Comparison of ENCODE assay signal across 11 cellular contexts in the genomic region with DNA sequence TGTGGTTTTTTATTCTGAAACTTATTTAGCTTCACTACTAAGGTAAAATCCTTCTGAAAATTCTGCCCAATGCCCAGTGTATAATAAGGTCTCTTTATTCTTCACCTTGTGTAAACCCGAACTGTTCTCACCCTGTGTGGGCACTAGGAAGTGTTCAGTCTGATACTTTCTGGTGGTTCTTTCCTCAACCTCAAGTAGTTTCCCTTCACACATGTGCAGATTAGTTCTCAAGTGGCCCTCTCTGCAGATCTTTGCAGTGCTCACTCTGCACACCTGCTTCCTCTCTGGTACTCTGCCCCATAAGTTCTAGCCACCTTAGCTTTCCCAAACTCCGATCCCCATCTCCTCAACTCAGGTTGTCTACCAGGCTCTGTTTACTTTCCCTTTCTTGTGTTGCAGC.
DNase-seq lines count a peak whose midpoint lies in the region; ATAC-seq lines count a peak whose summit lies in the region.
"Had no signal": no experiment of that assay in that cellular context is flagged by ENCODE, and none has a peak within 500 bp of the region (broad histone marks: within the 10 kb centered on the region; RNA-seq: fewer than 3 reads in every experiment).

No MANE protein-coding gene starts in this region.

- H3K27ac ChIP-seq in Karpas-422 (ENCODE audit: low read length) = no peak overlapping the region
- H3K27ac ChIP-seq: 22Rv1 had no signal

- H3K27me3 Mint-ChIP-seq in immature natural killer cell (ENCODE audit: low read depth in 3 of 3) = peaks cover 0 to 4% (median 2%) of the 10 kb centered on the region in 3 donors
- H3K27me3 Mint-ChIP-seq: T-cell had no signal

- no peaks in the 10 kb centered on the region for H3K9me3 Mint-ChIP-seq in immature natural killer cell
- H3K9me3 Mint-ChIP-seq: T-cell had no signal

- H3K27ac Mint-ChIP-seq in immature natural killer cell = peak overlapping the region; percentile 21 to 84 (median 42)
- H3K27ac Mint-ChIP-seq: T-cell had no signal

- H3K79me2 ChIP-seq in Karpas-422 (ENCODE audit: low read length) = no peaks in the 10 kb centered on the region

- DNase-seq in DMS53 (lab: John Stamatoyannopoulos, UW) (peak; percentile 19), DMS53 treated with DMSO at 0.1 percent for 48 hours (lab: John Stamatoyannopoulos, UW; ENCODE audit: unreplicated experiment) (no peak), immature natural killer cell (peak; percentile 52 to 63 (median 53)), glomerular visceral epithelial cell (ENCODE audit: extremely low spot score) (no peak), NCI-H345 (lab: John Stamatoyannopoulos, UW) (no peak), Karpas-422 (no peak)
- DNase-seq: NCI-H1048 had no signal

- H3K9me3 ChIP-seq in Karpas-422 (ENCODE audit: low read length) = no peaks in the 10 kb centered on the region

- H3K4me2 ChIP-seq in Karpas-422 (ENCODE audit: low read depth, low read length, poor library complexity, severe bottlenecking) = no peak overlapping the region

- peaks cover 51 to 62% of the 10 kb centered on the region in 2 donors for H3K4me1 Mint-ChIP-seq in immature natural killer cell

- no peaks in the 10 kb centered on the region for H3K36me3 Mint-ChIP-seq in immature natural killer cell

- ATAC-seq in GM21526 (IDR thresholded peaks at IDR 0.05; ENCODE audit: low FRiP score, unreplicated experiment) = peak; percentile 87
- peak; percentile 78 for ATAC-seq in HG03342 (IDR thresholded peaks at IDR 0.05; ENCODE audit: unreplicated experiment)

- H3K36me3 ChIP-seq in Karpas-422 (ENCODE audit: insufficient read depth, low read length) = no peaks in the 10 kb centered on the region

- H2AFZ ChIP-seq in Karpas-422 (ENCODE audit: low read length) = no peak overlapping the region

- H3K9me2 ChIP-seq in Karpas-422 (replicated peaks; ENCODE audit: insufficient read depth, low read length) = no peaks in the 10 kb centered on the region

- H3K9ac ChIP-seq in Karpas-422 (ENCODE audit: low read length) = no peak overlapping the region

- no peak overlapping the region for H3K4me3 ChIP-seq in Karpas-422 (ENCODE audit: low read length)

- H4K20me1 ChIP-seq in Karpas-422 (ENCODE audit: insufficient read depth, low read depth, low read length) = no peaks in the 10 kb centered on the region

- no peaks in the 10 kb centered on the region for H3K4me1 ChIP-seq in Karpas-422 (ENCODE audit: low read length)

- H3K4me3 Mint-ChIP-seq in immature natural killer cell = peak overlapping the region; percentile 61 to 81 (median 69)
- H3K4me3 Mint-ChIP-seq: T-cell had no signal

- no peaks in the 10 kb centered on the region for H3K27me3 ChIP-seq in Karpas-422 (ENCODE audit: low read length)

Comparison
In these comparisons a context has a peak if more than half of its experiments do, and no peak if none do; other contexts are left out.
1. DNase-seq: peak in DMS53 (single experiment) and immature natural killer cell (3 of 3); none in DMS53 treated with DMSO at 0.1 percent for 48 hours (single experiment), glomerular visceral epithelial cell (single experiment), NCI-H345 (single experiment) and Karpas-422 (single experiment).